ENCODE assay signal across 9 cellular contexts in the genomic region with DNA sequence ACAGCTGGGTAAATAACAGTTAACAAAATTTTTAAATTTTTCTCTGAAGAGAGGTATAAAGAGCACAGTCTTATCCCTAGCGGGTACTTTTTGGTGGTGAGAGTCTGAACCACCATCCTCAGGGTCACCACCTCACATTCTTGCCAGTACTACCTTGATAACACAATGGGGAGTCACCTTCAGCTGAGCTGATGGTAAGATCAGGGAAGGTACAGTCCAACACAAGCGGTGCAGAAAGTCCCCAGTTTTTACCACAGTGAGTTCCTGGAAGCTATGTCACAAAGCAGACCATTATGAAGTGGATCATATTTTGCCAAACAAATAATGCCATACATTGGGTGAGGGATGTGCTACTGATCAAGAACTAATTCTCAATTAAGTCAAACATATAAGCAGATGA.
"Had no signal": no experiment of that assay in that cellular context is flagged by ENCODE, and none has a peak within 500 bp of the region (broad histone marks: within the 10 kb centered on the region; RNA-seq: fewer than 3 reads in every experiment).

No MANE protein-coding gene starts in this region.

- H2AFZ ChIP-seq: GM23248 had no signal

- H3K9me3 Mint-ChIP-seq: HFFc6, IgD-negative memory B cell had no signal

- ATAC-seq: HCT116, HepG2 had no signal

- H3K36me3 ChIP-seq: HAP-1 had no signal

- H3K9me3 ChIP-seq: HAP-1 had no signal

- H3K36me3 Mint-ChIP-seq: IgD-negative memory B cell had no signal

- H3K4me3 ChIP-seq: GM23248, HAP-1 had no signal

- DNase-seq: GM23248, GOT3, H7, HFFc6 had no signal

- H3K27ac ChIP-seq: GM23248, HL-60 had no signal

- FAIRE-seq: HepG2 had no signal

- H3K4me1 ChIP-seq: HAP-1 had no signal

- H3K9ac ChIP-seq: GM23248 had no signal

- H3K27ac Mint-ChIP-seq: HFFc6, IgD-negative memory B cell had no signal

- H3K4me3 Mint-ChIP-seq: HFFc6, IgD-negative memory B cell had no signal
